ENCODE assay signal across 11 cellular contexts in the genomic region with DNA sequence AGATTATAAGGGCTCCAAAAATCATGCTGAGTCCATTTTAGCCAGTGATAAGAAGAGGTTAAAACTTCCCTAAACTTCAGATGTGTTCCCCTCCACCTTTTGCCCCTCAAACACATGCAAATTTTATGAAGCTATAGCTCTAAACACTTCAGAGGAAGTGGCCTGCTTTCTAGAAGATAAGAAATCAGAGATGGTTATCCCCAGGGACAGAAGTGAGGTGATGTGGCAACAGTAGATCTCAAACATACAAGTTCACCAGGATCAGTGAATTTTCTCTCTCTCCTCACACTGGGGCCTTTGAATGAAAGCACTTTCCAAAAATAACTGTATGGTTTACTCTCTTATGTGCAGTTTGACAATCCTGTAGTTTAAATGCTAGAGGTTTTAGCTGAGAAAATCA.
DNase-seq lines count a peak whose midpoint lies in the region; ATAC-seq and TF ChIP-seq lines count a peak whose summit lies in the region.
"Had no signal": no experiment of that assay in that cellular context is flagged by ENCODE, and none has a peak within 500 bp of the region (broad histone marks: within the 10 kb centered on the region; RNA-seq: fewer than 3 reads in every experiment).

No MANE protein-coding gene starts in this region.

- intact Hi-C loops in natural killer cell (cut with micrococcal nuclease): no loop called here

- H4K20me1 ChIP-seq in Loucy (ENCODE audit: insufficient read depth, low read length, poor library complexity, severe bottlenecking): no peaks in the 10 kb centered on the region

- DNase-seq in natural killer cell (no peak), Ammon's horn (ENCODE audit: low spot score) (no peak), H4 (ENCODE audit: low spot score) (no peak)
- DNase-seq: erythroblast, NCI-H510A had no signal

- peak overlapping the region; percentile 69 for H3K4me2 ChIP-seq in Loucy (ENCODE audit: low read depth, low read length, poor library complexity, severe bottlenecking)
- H3K4me2 ChIP-seq: smooth muscle cell had no signal

- H3K4me3 Mint-ChIP-seq in natural killer cell: no peak overlapping the region
- H3K4me3 Mint-ChIP-seq: activated naive CD4-positive, alpha-beta T cell treated with anti-CD3 and anti-CD28 coated beads, Interleukin-2, amount 50 U/mL, for 24 hours had no signal

- H3K4me1 ChIP-seq in Loucy (ENCODE audit: insufficient read depth, low read length, poor library complexity, severe bottlenecking) (peaks cover 54% of the 10 kb centered on the region), gastroesophageal sphincter (no peaks in the 10 kb centered on the region)

- peaks cover 22 to 24% of the 10 kb centered on the region in 2 donors for H3K4me1 Mint-ChIP-seq in natural killer cell

- no peaks in the 10 kb centered on the region for H3K36me3 Mint-ChIP-seq in natural killer cell

- H3K9ac ChIP-seq in Loucy (ENCODE audit: low read depth, low read length, poor library complexity, severe bottlenecking): peak overlapping the region; percentile 69

- H3K27ac Mint-ChIP-seq in natural killer cell: peak overlapping the region; percentile 16 to 24
- H3K27ac Mint-ChIP-seq: activated naive CD4-positive, alpha-beta T cell treated with anti-CD3 and anti-CD28 coated beads, Interleukin-2, amount 50 U/mL, for 24 hours had no signal

- H3K9me2 ChIP-seq in Loucy (replicated peaks; ENCODE audit: low read depth, low read length): no peaks in the 10 kb centered on the region

- H3K27ac ChIP-seq in gastroesophageal sphincter: no peak overlapping the region

- TF ChIP-seq CTCF in Loucy (conservative IDR thresholded peaks at IDR 0.05; ENCODE audit: low read length) (no peak), natural killer cell (IDR thresholded peaks at IDR 0.05) (no peak), gastroesophageal sphincter (IDR thresholded peaks at IDR 0.05) (no peak)

- peak; percentile 79 for ATAC-seq in GM19043 (IDR thresholded peaks at IDR 0.05; ENCODE audit: low read depth, unreplicated experiment)
- peak; percentile 89 for ATAC-seq in HG02678 (IDR thresholded peaks at IDR 0.05; ENCODE audit: unreplicated experiment)
- ATAC-seq in natural killer cell: no peak
- no peak for ATAC-seq in gastroesophageal sphincter

- H3F3A ChIP-seq in Loucy (ENCODE audit: low read depth): peaks cover 26% of the 10 kb centered on the region

- H3K36me3 ChIP-seq in Loucy (ENCODE audit: insufficient read depth, low read length): no peaks in the 10 kb centered on the region
- H3K36me3 ChIP-seq in gastroesophageal sphincter: no peaks in the 10 kb centered on the region

- TF ChIP-seq EP300 in gastroesophageal sphincter (IDR thresholded peaks at IDR 0.05): no peak

- H2AFZ ChIP-seq in Loucy (ENCODE audit: low read length): no peak overlapping the region

- H3K9me3 ChIP-seq in Loucy (ENCODE audit: insufficient read depth, low read depth, low read length): no peaks in the 10 kb centered on the region
- H3K9me3 ChIP-seq in gastroesophageal sphincter: no peaks in the 10 kb centered on the region

- H3K9me3 Mint-ChIP-seq in natural killer cell: no peaks in the 10 kb centered on the region
- H3K9me3 Mint-ChIP-seq: activated naive CD4-positive, alpha-beta T cell treated with anti-CD3 and anti-CD28 coated beads, Interleukin-2, amount 50 U/mL, for 24 hours had no signal

- H3K27me3 ChIP-seq in Loucy (ENCODE audit: insufficient read depth, low read length, poor library complexity, severe bottlenecking) (no peaks in the 10 kb centered on the region), gastroesophageal sphincter (no peaks in the 10 kb centered on the region)

- H3K79me2 ChIP-seq in Loucy (ENCODE audit: insufficient read depth, low read length): no peaks in the 10 kb centered on the region

- H3K27me3 Mint-ChIP-seq in natural killer cell (ENCODE audit: low read depth in 2 of 2): no peaks in the 10 kb centered on the region
- H3K27me3 Mint-ChIP-seq: activated naive CD4-positive, alpha-beta T cell treated with anti-CD3 and anti-CD28 coated beads, Interleukin-2, amount 50 U/mL, for 24 hours had no signal

- no peak for TF ChIP-seq POLR2A in gastroesophageal sphincter (IDR thresholded peaks at IDR 0.05)

- H3K4me3 ChIP-seq in Loucy (ENCODE audit: low read length, poor library complexity, severe bottlenecking): peak overlapping the region; percentile 46
- no peak overlapping the region for H3K4me3 ChIP-seq in gastroesophageal sphincter
- H3K4me3 ChIP-seq: smooth muscle cell had no signal

Comparison
In these comparisons a context has a peak if more than half of its experiments do, and no peak if none do; other contexts are left out.
1. ATAC-seq: peak in GM19043 (single experiment) and HG02678 (single experiment); none in natural killer cell (0 of 3) and gastroesophageal sphincter (single experiment).